In the genomic region with DNA sequence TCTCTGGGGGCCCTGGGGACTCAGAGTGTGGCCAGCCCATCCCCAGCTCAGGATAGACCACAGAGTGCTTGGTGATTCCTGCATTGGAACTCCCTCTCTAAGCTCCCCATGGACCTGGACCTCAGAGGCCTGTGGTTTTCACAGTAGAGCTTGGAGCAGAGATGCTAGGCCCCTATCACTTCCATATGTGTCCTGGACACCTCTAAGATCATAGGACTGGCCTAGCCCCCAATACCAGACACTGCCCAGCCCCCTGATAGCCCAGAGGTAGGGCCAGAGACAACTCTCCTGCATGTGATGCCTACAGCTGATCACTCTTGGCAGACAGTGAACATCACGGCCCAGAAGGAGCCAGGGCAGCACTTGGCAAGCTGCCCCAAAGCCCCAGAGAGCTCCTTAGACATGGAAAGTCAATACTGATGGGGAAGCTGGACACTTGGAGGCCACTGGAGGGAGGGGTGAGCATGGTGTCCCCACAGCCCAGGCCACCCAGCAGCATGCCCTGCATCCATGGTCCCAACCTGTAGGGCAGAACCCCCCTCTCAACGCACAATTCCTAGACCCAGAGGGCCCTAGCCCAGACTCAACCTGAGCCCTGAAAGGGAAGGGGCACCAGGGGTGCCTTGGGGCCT, we compare ENCODE assay signal across 10 cellular contexts. TPM values are rescaled to one million over a fixed set of nuclear protein-coding genes. Genes with fewer than 3 reads are reported as not detected.
"Had no signal": no experiment of that assay in that cellular context is flagged by ENCODE, and none has a peak within 500 bp of the region (broad histone marks: within the 10 kb centered on the region; RNA-seq: fewer than 3 reads in every experiment).

No MANE protein-coding gene starts in this region.

- DNase-seq: H7, HFFc6 had no signal

- H3K27me3 Mint-ChIP-seq: IgD-negative memory B cell had no signal

- H3K36me3 ChIP-seq: HAP-1 had no signal

- H3K9ac ChIP-seq: GM23248 had no signal

- ATAC-seq: HCT116, HepG2 had no signal

- H3K4me1 Mint-ChIP-seq: IgD-negative memory B cell had no signal

- H3K9me3 ChIP-seq: HAP-1 had no signal

- H3K27ac Mint-ChIP-seq: HFFc6, IgD-negative memory B cell had no signal

- H2AFZ ChIP-seq: GM23248 had no signal

- H3K4me3 ChIP-seq: GM23248, HAP-1 had no signal

- H3K4me1 ChIP-seq: HAP-1 had no signal

- H3K4me3 Mint-ChIP-seq: HFFc6, IgD-negative memory B cell had no signal

- H3K27ac ChIP-seq: GM23248, HL-60 had no signal

RNA-seq across cellular contexts. Expression of a gene that starts 27.1 kb away (rescaled TPM):
- total RNA-seq: GM23248, H7, HFFc6, HT1080 had no signal
- polyA plus RNA-seq: GM23248, IgD-negative memory B cell had no signal

RNA-seq across cellular contexts. Expression of a gene that starts 44.7 kb away (rescaled TPM):
- total RNA-seq: GM23248, H4, H7, HepG2, HFFc6, HT1080 had no signal
- polyA plus RNA-seq: GM23248, HepG2, IgD-negative memory B cell had no signal

RNA-seq across cellular contexts. Expression of a gene that starts 52.5 kb away (rescaled TPM):
- total RNA-seq: GM23248, H4, H7, HepG2, HFFc6, HT1080 had no signal
- polyA plus RNA-seq: GM23248, HepG2, IgD-negative memory B cell had no signal
